8 cellular contexts compared by ENCODE assay signal in genomic region chr16:3020604-3021448, GRCh38. TPM values are rescaled to one million over a fixed set of nuclear protein-coding genes. Genes with fewer than 3 reads are reported as not detected.
DNase-seq lines count a peak whose midpoint lies in the region; ATAC-seq and TF ChIP-seq lines count a peak whose summit lies in the region.

No MANE protein-coding gene starts in this region.

- peaks cover 29% of the 10 kb centered on the region for H3K4me1 ChIP-seq in A673 (ENCODE audit: insufficient read depth, low read length, poor library complexity, severe bottlenecking)
- peaks cover 22% of the 10 kb centered on the region for H3K4me1 ChIP-seq in iPS-18a (ENCODE audit: control insufficient read depth, low read depth, low read length)
- peaks cover 21% of the 10 kb centered on the region for H3K4me1 ChIP-seq in skeletal muscle satellite cell (ENCODE audit: control insufficient read depth, insufficient read depth, low read length)

- CTCF ChIA-PET in A673 (lab: Charles Lee) (interaction anchor here (0.5 to 2.9 kb wide), 7 partner anchors 8 to 185 kb away, joined by 3 to 9 read pairs (median 4); no protein-coding TSS in a partner anchor), MCF 10A (lab: Yijun Ruan, JAX) (interaction anchor here (0.6 to 5.1 kb wide), 7 partner anchors 11 to 1298 kb away, joined by 3 to 28 read pairs (median 4); no protein-coding TSS in a partner anchor)

- H3K36me3 ChIP-seq in A673 (ENCODE audit: insufficient read depth, low read length, poor library complexity, severe bottlenecking): no peaks in the 10 kb centered on the region
- H3K36me3 ChIP-seq in iPS-18a (ENCODE audit: control insufficient read depth, low read depth, low read length): peaks cover 12% of the 10 kb centered on the region
- peaks cover 20% of the 10 kb centered on the region for H3K36me3 ChIP-seq in skeletal muscle satellite cell (ENCODE audit: insufficient read depth, low read length)

- ATAC-seq in HG02970 (IDR thresholded peaks at IDR 0.05; ENCODE audit: low FRiP score, unreplicated experiment) (peak; percentile 3), GM19035 (IDR thresholded peaks at IDR 0.05; ENCODE audit: unreplicated experiment) (no peak)

- TF ChIP-seq CTCF in A673 (conservative IDR thresholded peaks at IDR 0.05; ENCODE audit: low read depth, low read length) (no peak), MCF 10A (IDR thresholded peaks at IDR 0.05; ENCODE audit: unreplicated experiment) (no peak)

- peak overlapping the region; percentile 94 for H3K27ac Mint-ChIP-seq in MCF 10A (ENCODE audit: low read depth, unreplicated experiment)

- H3K27me3 ChIP-seq in A673 (replicated peaks; ENCODE audit: insufficient read depth, low read depth, low read length, poor library complexity): no peaks in the 10 kb centered on the region
- peaks cover 4% of the 10 kb centered on the region for H3K27me3 ChIP-seq in iPS-18a (ENCODE audit: control insufficient read depth, insufficient read depth, low read length)
- no peaks in the 10 kb centered on the region for H3K27me3 ChIP-seq in skeletal muscle satellite cell (ENCODE audit: control insufficient read depth, insufficient read depth, low read length)

- H3K9me3 ChIP-seq in A673 (ENCODE audit: low read depth, low read length, poor library complexity, severe bottlenecking) (no peaks in the 10 kb centered on the region), iPS-18a (ENCODE audit: control insufficient read depth, low read depth, low read length) (no peaks in the 10 kb centered on the region), skeletal muscle satellite cell (replicated peaks; ENCODE audit: low read length) (no peaks in the 10 kb centered on the region)

- H3K36me3 Mint-ChIP-seq in MCF 10A (ENCODE audit: insufficient read depth, unreplicated experiment): peaks cover 30% of the 10 kb centered on the region

- H3K27me3 Mint-ChIP-seq in MCF 10A (ENCODE audit: insufficient read depth, unreplicated experiment): no peaks in the 10 kb centered on the region

- H3K9ac ChIP-seq in iPS-18a (ENCODE audit: low read length) (peak overlapping the region; percentile 99), skeletal muscle satellite cell (ENCODE audit: low read depth, low read length) (peak overlapping the region; percentile 100)

- peak overlapping the region; percentile 82 for H3K4me3 Mint-ChIP-seq in MCF 10A (ENCODE audit: unreplicated experiment)

- BruUV-seq in A673 (replicated peaks; lab: Mats Ljungman, UMichigan): no TSS peak
- no TSS peak for BruUV-seq in MCF 10A (replicated peaks; lab: Mats Ljungman, UMichigan)

- intact Hi-C loops in A673 (cut with micrococcal nuclease; ENCODE audit: unreplicated experiment) (no loop called here), MCF 10A (cut with micrococcal nuclease) (loop anchor here (1.0 kb wide), 2 partner anchors 17 to 38 kb away; no protein-coding TSS in a partner anchor)

- POLR2A ChIA-PET in A673 (lab: Charles Lee; ENCODE audit: low non-redundant PET) (no interaction called here), MCF 10A (lab: Yijun Ruan, JAX) (interaction anchor here (0.5 to 5.0 kb wide), 30 partner anchors 7 to 1357 kb away, joined by 3 to 41 read pairs (median 5); partner anchors contain the start of genes BICDL2, FLYWCH1, PAQR4 and PKMYT1)

- DNase-seq in A673 (ENCODE audit: low spot score) (peak; percentile 54), T-helper 22 cell (ENCODE audit: low read depth) (peak; percentile 79), MCF 10A (ENCODE audit: unreplicated experiment) (peak; percentile 91), cerebellum (ENCODE audit: low spot score) (no peak)

- no peaks in the 10 kb centered on the region for H3K9me3 Mint-ChIP-seq in MCF 10A (ENCODE audit: unreplicated experiment)

- peak overlapping the region; percentile 96 for H3K4me2 ChIP-seq in skeletal muscle satellite cell (ENCODE audit: low read length)

- H3K4me1 Mint-ChIP-seq in MCF 10A (ENCODE audit: insufficient read depth, unreplicated experiment): peaks cover 23% of the 10 kb centered on the region

- H3K27ac ChIP-seq in A673 (ENCODE audit: low read depth, low read length, poor library complexity, severe bottlenecking) (peak overlapping the region; percentile 97), iPS-18a (ENCODE audit: low read length) (peak overlapping the region; percentile 94)

- H3K4me3 ChIP-seq in A673 (ENCODE audit: low read depth, low read length, poor library complexity, severe bottlenecking): peak overlapping the region; percentile 63
- peak overlapping the region; percentile 99 for H3K4me3 ChIP-seq in iPS-18a (ENCODE audit: low read length)
- H3K4me3 ChIP-seq in skeletal muscle satellite cell (ENCODE audit: low read length): peak overlapping the region; percentile 97

RNA-seq across cellular contexts. Expression of gene TNFRSF12A, which starts 0.7 kb away (rescaled TPM):
- 23.7 and 39.5 TPM in 2 replicates for total RNA-seq in A673 (2021)
- total RNA-seq in MCF 10A (2022): 436 and 641 TPM in 2 replicates
- 174 and 265 TPM in 2 replicates for total RNA-seq in skeletal muscle satellite cell (2012; rRNA removed)
- 1.2 TPM for total RNA-seq in cerebellum

RNA-seq across cellular contexts. Expression of gene CLDN6, which starts 2.8 kb away (rescaled TPM):
- 0.21 and 0.31 TPM in 2 replicates for total RNA-seq in A673 (2021)
- not detected in 2 replicates for total RNA-seq in MCF 10A (2022)
- not detected in 2 replicates for total RNA-seq in skeletal muscle satellite cell (2012; rRNA removed)
- total RNA-seq in cerebellum: not detected

RNA-seq across cellular contexts. Expression of gene HCFC1R1, which starts 2.9 kb away (rescaled TPM):
- total RNA-seq in A673 (2021): 46.6 and 51.4 TPM in 2 replicates
- total RNA-seq in MCF 10A (2022): 13.6 and 20.4 TPM in 2 replicates
- total RNA-seq in skeletal muscle satellite cell (2012; rRNA removed): 6.3 and 9.4 TPM in 2 replicates
- total RNA-seq in cerebellum: 12.5 TPM

RNA-seq across cellular contexts. Expression of gene THOC6, which starts 3.0 kb away (rescaled TPM):
- total RNA-seq in A673 (2021) (52.5 and 59.3 TPM in 2 replicates), MCF 10A (2022) (36.8 and 53.1 TPM in 2 replicates), cerebellum (5.8 TPM)
- total RNA-seq in skeletal muscle satellite cell (2012; rRNA removed): 14.0 and 16.7 TPM in 2 replicates

RNA-seq across cellular contexts. Expression of gene CLDN9, which starts 8.1 kb away (rescaled TPM):
- total RNA-seq in A673 (2021) (not detected in 2 replicates), MCF 10A (2022) (0.39 and 0.44 TPM in 2 replicates), cerebellum (not detected)
- total RNA-seq in skeletal muscle satellite cell (2012; rRNA removed): not detected in 2 replicates

Comparison
In these comparisons a context has a peak if more than half of its experiments do, and no peak if none do; other contexts are left out.
1. RNA of gene TNFRSF12A, which starts 0.7 kb away (total RNA-seq): 436 to 641 TPM in MCF 10A and 23.7 to 39.5 TPM in A673; 1.2 TPM in cerebellum (single experiment); every median in the first group is over 10 times any median in the second.
2. Peak in every context shown above with its lines, with median percentiles within 50 percentile points of each other: H3K4me3 ChIP-seq.